In the genomic region with DNA sequence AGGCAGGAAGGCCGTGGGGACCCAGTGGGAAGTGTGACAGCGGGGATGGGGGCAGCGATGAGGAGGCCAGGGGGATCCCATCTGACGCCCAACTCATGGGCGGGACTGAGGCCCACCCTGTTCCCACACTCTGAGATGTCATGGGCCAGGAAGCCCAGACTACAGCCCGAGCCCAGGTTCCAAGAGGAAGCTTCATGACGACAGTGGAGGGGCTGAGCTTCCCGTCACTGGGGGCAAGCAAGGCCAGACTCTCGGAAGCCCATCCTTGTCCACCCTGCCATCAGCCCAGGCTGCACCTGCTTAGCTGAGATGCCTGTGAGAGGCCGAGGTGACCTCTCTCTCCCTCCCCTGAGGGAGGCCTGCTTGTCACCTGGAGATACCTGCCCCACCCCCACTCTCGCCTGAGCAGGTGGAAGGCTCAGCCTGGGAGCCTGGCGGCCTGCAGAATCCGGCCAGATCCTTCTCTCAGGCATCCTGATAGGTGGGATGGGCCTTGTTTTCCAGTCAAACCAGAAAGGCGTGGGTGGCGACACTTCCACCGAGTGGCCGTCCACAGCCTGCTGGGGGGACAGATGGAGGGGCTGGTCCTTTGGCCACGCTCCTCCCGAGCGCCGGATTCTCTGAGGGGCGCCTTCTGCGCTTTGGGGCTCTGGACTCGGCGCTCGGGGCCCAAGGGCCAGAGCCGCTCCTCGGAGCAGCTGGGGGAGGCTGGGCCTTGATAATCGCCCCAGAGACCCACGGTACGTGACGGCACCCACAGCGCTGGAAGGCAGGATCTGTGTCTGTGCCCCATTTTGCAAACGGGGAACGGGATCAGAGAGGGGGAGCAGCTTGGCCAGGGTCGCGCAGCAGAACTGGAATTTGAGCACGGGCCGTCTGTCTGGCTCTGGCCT, we compare ENCODE assay signal across 7 cellular contexts. TPM values are rescaled to one million over a fixed set of nuclear protein-coding genes. Genes with fewer than 3 reads are reported as not detected.
DNase-seq lines count a peak whose midpoint lies in the region; FAIRE-seq and TF ChIP-seq lines count a peak whose summit lies in the region.

No MANE protein-coding gene starts in this region.

- DNase-seq in HL-60 (ENCODE audit: low read depth in 1 of 2, low spot score in 1 of 2) (no peak), keratinocyte (ENCODE audit: low read depth, low spot score) (no peak), suprapubic skin (ENCODE audit: low spot score in 2 of 2) (peak in 1 of 2 donors; percentile 78), AML-193 (lab: John Stamatoyannopoulos, UW) (no peak), brain microvascular endothelial cell (no peak)
- DNase-seq in activated T-helper 2 cell treated with anti-CD3 and anti-CD28 coated beads, Interferon-gamma antibody, Interleukin-2, Interleukin-4, amounts not matched to agents 10 μg/mL and 5 μg/mL and 100 μg/mL, durations not matched to agents 14 hours and 24 hours and 36 hours (ENCODE audit: low spot score), result no peak
- DNase-seq in activated CD4-positive, alpha-beta T cell treated with anti-CD3 and anti-CD28 coated beads, Interleukin-2, amount 50 U/mL, for 48 hours, result no peak

- H3K27ac Mint-ChIP-seq in activated T-helper 2 cell treated with anti-CD3 and anti-CD28 coated beads, Interferon-gamma antibody, Interleukin-2, Interleukin-4, amounts not matched to agents 10 μg/mL and 5 μg/mL and 100 μg/mL, durations not matched to agents 14 hours and 24 hours and 36 hours, result no peak overlapping the region

- peak overlapping the region; percentile 60 for H3K9ac ChIP-seq in keratinocyte (ENCODE audit: control insufficient read depth, extremely low read depth, insufficient read depth, low read length)

- H3K27ac ChIP-seq in HL-60 (replicated peaks), result peak overlapping the region; percentile 58
- H3K27ac ChIP-seq in keratinocyte (ENCODE audit: control insufficient read depth, insufficient read depth, low read length), result peak overlapping the region; percentile 43
- peak overlapping the region; percentile 86 for H3K27ac ChIP-seq in suprapubic skin
- H3K27ac ChIP-seq in brain microvascular endothelial cell, result no peak overlapping the region

- TF ChIP-seq POLR2A in suprapubic skin (IDR thresholded peaks at IDR 0.05), result no peak

- peak overlapping the region; percentile 26 for H3K4me3 Mint-ChIP-seq in activated T-helper 2 cell treated with anti-CD3 and anti-CD28 coated beads, Interferon-gamma antibody, Interleukin-2, Interleukin-4, amounts not matched to agents 10 μg/mL and 5 μg/mL and 100 μg/mL, durations not matched to agents 14 hours and 24 hours and 36 hours (ENCODE audit: low read depth)

- no peaks in the 10 kb centered on the region for H3K9me3 Mint-ChIP-seq in activated T-helper 2 cell treated with anti-CD3 and anti-CD28 coated beads, Interferon-gamma antibody, Interleukin-2, Interleukin-4, amounts not matched to agents 10 μg/mL and 5 μg/mL and 100 μg/mL, durations not matched to agents 14 hours and 24 hours and 36 hours

- no peaks in the 10 kb centered on the region for H3K9me1 ChIP-seq in keratinocyte (ENCODE audit: control insufficient read depth, extremely low read depth, insufficient read depth, low read length)

- no peaks in the 10 kb centered on the region for H3K27me3 ChIP-seq in HL-60 (ENCODE audit: insufficient read depth, poor library complexity, severe bottlenecking)
- H3K27me3 ChIP-seq in keratinocyte (ENCODE audit: control insufficient read depth, extremely low read depth, insufficient read depth, low read length), result no peaks in the 10 kb centered on the region
- H3K27me3 ChIP-seq in suprapubic skin, result no peaks in the 10 kb centered on the region
- H3K27me3 ChIP-seq in brain microvascular endothelial cell (replicated peaks), result no peaks in the 10 kb centered on the region

- dilution Hi-C loops in keratinocyte (cut with MboI; ENCODE audit: extremely low pct_ligation_motif_present, low sequenced_read_pairs), result no loop called here

- FAIRE-seq in keratinocyte (lab: Jason Lieb, UNC), result peak; percentile 9

- H3K36me3 Mint-ChIP-seq in activated T-helper 2 cell treated with anti-CD3 and anti-CD28 coated beads, Interferon-gamma antibody, Interleukin-2, Interleukin-4, amounts not matched to agents 10 μg/mL and 5 μg/mL and 100 μg/mL, durations not matched to agents 14 hours and 24 hours and 36 hours (ENCODE audit: low read depth), result peaks cover 22% of the 10 kb centered on the region

- intact Hi-C loops in activated T-helper 2 cell treated with anti-CD3 and anti-CD28 coated beads, Interferon-gamma antibody, Interleukin-2, Interleukin-4, amounts not matched to agents 10 μg/mL and 5 μg/mL and 100 μg/mL, durations not matched to agents 14 hours and 24 hours and 36 hours (cut with micrococcal nuclease), result no loop called here

- TF ChIP-seq CTCF in HL-60 (IDR thresholded peaks at IDR 0.05; ENCODE audit: insufficient read depth, low read length) (no peak), keratinocyte (optimal IDR thresholded peaks at IDR 0.05 in 1 of 3, IDR thresholded peaks at IDR 0.05 in 1 of 3, conservative IDR thresholded peaks at IDR 0.05 in 1 of 3; ENCODE audit: extremely low read depth in 1 of 3, insufficient read depth in 2 of 3, low read length in 3 of 3) (no peak), suprapubic skin (IDR thresholded peaks at IDR 0.05) (no peak), brain microvascular endothelial cell (IDR thresholded peaks at IDR 0.05; ENCODE audit: low read depth, low read length, missing control alignments) (no peak)

- H3K9me3 ChIP-seq in keratinocyte (ENCODE audit: control insufficient read depth, low read depth, low read length), result no peaks in the 10 kb centered on the region
- no peaks in the 10 kb centered on the region for H3K9me3 ChIP-seq in suprapubic skin

- WGBS in suprapubic skin, result 44% methylated on average over 6 of the region's 39 CpGs

- H3K4me1 ChIP-seq in keratinocyte (ENCODE audit: control insufficient read depth, extremely low read depth, insufficient read depth, low read length) (peaks cover 62% of the 10 kb centered on the region), suprapubic skin (peaks cover 73% of the 10 kb centered on the region)

- peaks cover 81% of the 10 kb centered on the region for H3K79me2 ChIP-seq in keratinocyte (ENCODE audit: control insufficient read depth, insufficient read depth, low read length)

- in situ Hi-C loops in brain microvascular endothelial cell (cut with HindIII; ENCODE audit: low pct_ligation_motif_present, low sequenced_read_pairs), result no loop called here

- no peak overlapping the region for H2AFZ ChIP-seq in keratinocyte (ENCODE audit: control insufficient read depth, low read length)

- H3K36me3 ChIP-seq in keratinocyte (ENCODE audit: control insufficient read depth in 2 of 2, extremely low read depth in 1 of 2, insufficient read depth in 2 of 2, low read length in 2 of 2) (peaks cover 7 to 18% of the 10 kb centered on the region in 2 experiments), suprapubic skin (no peaks in the 10 kb centered on the region), brain microvascular endothelial cell (replicated peaks) (peaks cover 22% of the 10 kb centered on the region)

- TF ChIP-seq EP300 in suprapubic skin (IDR thresholded peaks at IDR 0.05), result no peak

- H3K4me3 ChIP-seq in HL-60 (replicated peaks; ENCODE audit: insufficient read depth, low read length) (peak overlapping the region; percentile 37), keratinocyte (ENCODE audit: control insufficient read depth in 2 of 3, extremely low read depth in 1 of 3, insufficient read depth in 2 of 3, low read depth in 1 of 3, low read length in 3 of 3) (peak overlapping the region; percentile 39 to 85 (median 57)), suprapubic skin (peak overlapping the region; percentile 99), brain microvascular endothelial cell (ENCODE audit: low read depth, low read length) (no peak overlapping the region)

- H3K4me1 Mint-ChIP-seq in activated T-helper 2 cell treated with anti-CD3 and anti-CD28 coated beads, Interferon-gamma antibody, Interleukin-2, Interleukin-4, amounts not matched to agents 10 μg/mL and 5 μg/mL and 100 μg/mL, durations not matched to agents 14 hours and 24 hours and 36 hours (ENCODE audit: low read depth), result peaks cover 5% of the 10 kb centered on the region

- peaks cover 33% of the 10 kb centered on the region for H4K20me1 ChIP-seq in keratinocyte (ENCODE audit: control insufficient read depth, extremely low read depth, insufficient read depth, low read length)

- peak overlapping the region; percentile 77 for H3K4me2 ChIP-seq in keratinocyte (ENCODE audit: control insufficient read depth, extremely low read depth, insufficient read depth, low read depth, low read length)

- H3K27me3 Mint-ChIP-seq in activated T-helper 2 cell treated with anti-CD3 and anti-CD28 coated beads, Interferon-gamma antibody, Interleukin-2, Interleukin-4, amounts not matched to agents 10 μg/mL and 5 μg/mL and 100 μg/mL, durations not matched to agents 14 hours and 24 hours and 36 hours (ENCODE audit: low read depth), result no peaks in the 10 kb centered on the region

RNA-seq across cellular contexts. Expression of a gene that starts 4.8 kb away (rescaled TPM):
- total RNA-seq in activated T-helper 2 cell treated with anti-CD3 and anti-CD28 coated beads, Interferon-gamma antibody, Interleukin-2, Interleukin-4, amounts not matched to agents 10 μg/mL and 5 μg/mL and 100 μg/mL, durations not matched to agents 14 hours and 24 hours and 36 hours, result 39.9 and 41.2 TPM in 2 replicates
- 3.7 to 9.8 TPM (median 7.2 TPM) in 3 replicates for polyA plus RNA-seq in keratinocyte
- polyA plus RNA-seq in keratinocyte (2011; ENCODE audit: low read depth), result 18.6 TPM
- polyA plus RNA-seq in keratinocyte (2011; cell fraction: cytosol; rRNA removed), result 4.8 and 14.2 TPM in 2 replicates
- 15.6 and 25.3 TPM in 2 replicates for polyA plus RNA-seq in keratinocyte (2011; cell fraction: nucleus; rRNA removed)
- polyA plus RNA-seq in keratinocyte (2012; ENCODE audit: low replicate concordance), result 23.6 and 24.7 TPM in 2 replicates
- 5.2 to 12.8 TPM (median 7.7 TPM) in 3 replicates for polyA minus RNA-seq in keratinocyte
- 60.4 TPM for polyA minus RNA-seq in keratinocyte (2011; cell fraction: cytosol; rRNA and poly(A)+ RNA removed)
- 35.8 and 46.1 TPM in 2 replicates for polyA minus RNA-seq in keratinocyte (2011; cell fraction: nucleus; rRNA and poly(A)+ RNA removed)
- total RNA-seq in suprapubic skin, result 10 to 100 TPM; 60.3 to 94.2 (median 77.4) TPM

RNA-seq across cellular contexts. Expression of a gene that starts 54.4 kb away (rescaled TPM):
- total RNA-seq in activated T-helper 2 cell treated with anti-CD3 and anti-CD28 coated beads, Interferon-gamma antibody, Interleukin-2, Interleukin-4, amounts not matched to agents 10 μg/mL and 5 μg/mL and 100 μg/mL, durations not matched to agents 14 hours and 24 hours and 36 hours, result 31.5 and 36.3 TPM in 2 replicates
- 6.1 to 11.4 TPM (median 7.5 TPM) in 3 replicates for polyA plus RNA-seq in keratinocyte
- polyA plus RNA-seq in keratinocyte (2011; ENCODE audit: low read depth), result 18.7 TPM
- 6.4 and 13.1 TPM in 2 replicates for polyA plus RNA-seq in keratinocyte (2011; cell fraction: cytosol; rRNA removed)
- polyA plus RNA-seq in keratinocyte (2011; cell fraction: nucleus; rRNA removed), result 12.7 and 17.1 TPM in 2 replicates
- polyA plus RNA-seq in keratinocyte (2012; ENCODE audit: low replicate concordance), result 20.0 and 20.7 TPM in 2 replicates
- polyA minus RNA-seq in keratinocyte, result 7.4 to 42.2 TPM (median 7.6 TPM) in 3 replicates
- 7.7 TPM for polyA minus RNA-seq in keratinocyte (2011; cell fraction: cytosol; rRNA and poly(A)+ RNA removed)
- 8.4 and 9.0 TPM in 2 replicates for polyA minus RNA-seq in keratinocyte (2011; cell fraction: nucleus; rRNA and poly(A)+ RNA removed)
- total RNA-seq in suprapubic skin, result 10 to 100 TPM; 17.1 to 28.7 (median 22.6) TPM
